8 cellular contexts compared by ENCODE assay signal in genomic region chr2:187658952-187659525, GRCh38.
DNase-seq lines count a peak whose midpoint lies in the region; ATAC-seq and TF ChIP-seq lines count a peak whose summit lies in the region.
"Had no signal": no experiment of that assay in that cellular context is flagged by ENCODE, and none has a peak within 500 bp of the region (broad histone marks: within the 10 kb centered on the region; RNA-seq: fewer than 3 reads in every experiment).

No MANE protein-coding gene starts in this region.

- no peaks in the 10 kb centered on the region for H3K36me3 ChIP-seq in gastroesophageal sphincter

- ATAC-seq in GM18907 (IDR thresholded peaks at IDR 0.05; ENCODE audit: unreplicated experiment) = peak; percentile 68
- ATAC-seq in GM21515 (IDR thresholded peaks at IDR 0.05; ENCODE audit: unreplicated experiment) = no peak
- ATAC-seq in gastroesophageal sphincter = no peak

- H3K27ac ChIP-seq in gastroesophageal sphincter = no peak overlapping the region

- DNase-seq in Kasumi-1 (lab: John Stamatoyannopoulos, UW) = peak; percentile 21 to 41
- DNase-seq in choroid plexus epithelial cell (ENCODE audit: low read depth) = peak; percentile 76
- DNase-seq in retinal pigment epithelial cell (ENCODE audit: low read depth) = no peak
- DNase-seq in hippocampal formation (lab: John Stamatoyannopoulos, UW) = no peak
- DNase-seq: Right ventricle myocardium superior had no signal

- WGBS in gastroesophageal sphincter (ENCODE audit: low coverage in 1 of 2), 2 donors = 30 to 53% methylated on average over 3 to 4 of the region's 5 CpGs

- TF ChIP-seq CTCF in choroid plexus epithelial cell (conservative IDR thresholded peaks at IDR 0.05; ENCODE audit: low read depth, low read length) (peak; percentile 72), retinal pigment epithelial cell (conservative IDR thresholded peaks at IDR 0.05; ENCODE audit: low read depth, low read length) (peak; percentile 51), gastroesophageal sphincter (IDR thresholded peaks at IDR 0.05) (no peak)

- no peaks in the 10 kb centered on the region for H3K9me3 ChIP-seq in gastroesophageal sphincter

- no peak overlapping the region for H3K4me3 ChIP-seq in choroid plexus epithelial cell (ENCODE audit: low read depth, low read length)
- no peak overlapping the region for H3K4me3 ChIP-seq in retinal pigment epithelial cell (ENCODE audit: low read length)
- H3K4me3 ChIP-seq in gastroesophageal sphincter = no peak overlapping the region

- no peaks in the 10 kb centered on the region for H3K27me3 ChIP-seq in gastroesophageal sphincter

- no peak for TF ChIP-seq EP300 in gastroesophageal sphincter (IDR thresholded peaks at IDR 0.05)

- TF ChIP-seq POLR2A in gastroesophageal sphincter (IDR thresholded peaks at IDR 0.05) = no peak

- no peaks in the 10 kb centered on the region for H3K4me1 ChIP-seq in gastroesophageal sphincter

Comparison
In these comparisons a context has a peak if more than half of its experiments do, and no peak if none do; other contexts are left out.
1. DNase-seq: peak in Kasumi-1 (2 of 2) and choroid plexus epithelial cell (single experiment); none in retinal pigment epithelial cell (single experiment) and hippocampal formation (0 of 2).
2. CTCF ChIP-seq: peak in choroid plexus epithelial cell (single experiment) and retinal pigment epithelial cell (single experiment); none in gastroesophageal sphincter (0 of 4).